Comparison of ENCODE assay signal across 8 cellular contexts in the genomic region with DNA sequence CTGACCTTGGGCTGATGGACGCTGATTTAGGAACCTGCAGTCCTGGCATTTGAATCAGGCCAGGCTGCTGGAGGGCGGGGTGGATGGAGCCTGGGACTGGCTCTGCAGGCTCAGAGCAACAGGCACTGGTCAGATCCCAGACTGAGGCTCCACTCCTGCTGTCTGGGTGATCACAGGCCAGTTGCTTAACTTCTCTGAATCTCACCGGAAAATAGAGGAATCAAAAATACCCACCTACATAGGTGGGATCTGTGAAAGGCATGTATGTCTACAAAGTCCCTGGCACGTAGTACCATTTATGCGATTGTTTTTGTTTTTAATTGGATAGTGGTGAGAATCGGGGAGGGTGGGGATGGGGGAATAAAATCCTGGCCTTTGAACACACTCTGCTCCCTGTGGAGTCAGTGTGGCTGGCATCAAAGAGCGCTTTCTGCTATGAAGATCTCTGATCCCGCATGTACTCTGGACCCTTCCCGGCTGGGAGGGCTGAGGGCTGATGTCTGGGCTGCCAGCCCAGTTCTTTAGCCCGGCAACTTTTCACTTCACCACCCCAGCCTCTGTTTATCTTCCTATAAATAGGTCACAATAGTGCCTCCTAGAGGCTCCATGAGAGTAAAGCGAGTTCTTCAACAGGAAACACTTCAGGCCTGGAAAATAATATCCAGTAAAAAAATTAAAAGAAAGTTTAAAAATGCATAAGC.
DNase-seq lines count a peak whose midpoint lies in the region; ATAC-seq and TF ChIP-seq lines count a peak whose summit lies in the region.

No MANE protein-coding gene starts in this region.

- peak; percentile 37 for DNase-seq in BE2C
- DNase-seq in NCI-H1105 treated with DMSO at 0.1 percent for 48 hours (lab: John Stamatoyannopoulos, UW), result peak; percentile 60
- DNase-seq in dermis blood vessel endothelial cell, result peak; percentile 11
- peak; percentile 83 for DNase-seq in mesenteric fat pad (ENCODE audit: low spot score)
- no peak for DNase-seq in NCI-H2081 treated with DMSO at 0.1 percent for 48 hours (lab: John Stamatoyannopoulos, UW)
- no peak for DNase-seq in activated naive CD4-positive, alpha-beta T cell treated with anti-CD3 and anti-CD28 coated beads, Interleukin-2, amount 50 U/mL, for 72 hours (ENCODE audit: low spot score in 2 of 2)

- H3K27me3 ChIP-seq in BE2C, result no peaks in the 10 kb centered on the region

- peak; percentile 65 for TF ChIP-seq CTCF in BE2C (IDR thresholded peaks at IDR 0.05; ENCODE audit: low read depth, low read length)

- H3K36me3 ChIP-seq in BE2C, result no peaks in the 10 kb centered on the region

- no peak overlapping the region for H3K4me3 ChIP-seq in BE2C (ENCODE audit: low read depth, low read length)

- ATAC-seq in HG03097 (IDR thresholded peaks at IDR 0.05; ENCODE audit: low FRiP score, unreplicated experiment) (no peak), GM21423 (IDR thresholded peaks at IDR 0.05; ENCODE audit: unreplicated experiment) (no peak)
- no peak for ATAC-seq in activated naive CD4-positive, alpha-beta T cell treated with anti-CD3 and anti-CD28 coated beads, Interleukin-2, amount 50 U/mL, for 72 hours

- no peaks in the 10 kb centered on the region for H3K4me1 ChIP-seq in BE2C

- no peaks in the 10 kb centered on the region for H3K36me3 Mint-ChIP-seq in activated naive CD4-positive, alpha-beta T cell treated with anti-CD3 and anti-CD28 coated beads, Interleukin-2, amount 50 U/mL, for 72 hours

- no peaks in the 10 kb centered on the region for H3K9me3 ChIP-seq in BE2C

- H3K27ac Mint-ChIP-seq in activated naive CD4-positive, alpha-beta T cell treated with anti-CD3 and anti-CD28 coated beads, Interleukin-2, amount 50 U/mL, for 72 hours, result no peak overlapping the region

- no peaks in the 10 kb centered on the region for H3K9me3 Mint-ChIP-seq in activated naive CD4-positive, alpha-beta T cell treated with anti-CD3 and anti-CD28 coated beads, Interleukin-2, amount 50 U/mL, for 72 hours

Comparison
In these comparisons a context has a peak if more than half of its experiments do, and no peak if none do; other contexts are left out.
1. DNase-seq: peak in BE2C (single experiment), NCI-H1105 treated with DMSO at 0.1 percent for 48 hours (single experiment), dermis blood vessel endothelial cell (single experiment) and mesenteric fat pad (single experiment); none in NCI-H2081 treated with DMSO at 0.1 percent for 48 hours (single experiment) and activated naive CD4-positive, alpha-beta T cell treated with anti-CD3 and anti-CD28 coated beads, Interleukin-2, amount 50 U/mL, for 72 hours (0 of 2).